ENCODE assay signal across 17 cellular contexts in the genomic region with DNA sequence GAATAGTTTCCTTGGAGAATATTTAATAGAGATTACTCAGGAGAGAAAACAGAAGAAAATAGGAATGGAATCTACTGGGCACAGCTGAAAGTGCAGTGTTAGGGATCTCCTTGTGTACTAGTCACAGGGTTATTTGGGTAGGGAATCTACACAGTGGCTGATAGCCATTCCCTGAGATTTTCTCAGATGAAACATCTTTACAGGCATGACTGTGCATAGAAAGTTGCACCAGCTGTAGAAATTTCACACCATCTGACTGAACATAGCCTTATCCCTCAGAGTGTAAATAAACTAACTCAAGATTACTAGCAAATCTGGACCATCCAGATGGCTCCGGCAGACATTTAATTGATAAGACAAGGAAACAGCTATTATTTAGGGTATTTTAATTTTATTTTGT.
"Had no signal": no experiment of that assay in that cellular context is flagged by ENCODE, and none has a peak within 500 bp of the region (broad histone marks: within the 10 kb centered on the region; RNA-seq: fewer than 3 reads in every experiment).

No MANE protein-coding gene starts in this region.

- H3K27ac ChIP-seq: tibial nerve, vagina had no signal

- DNase-seq: activated CD4-positive, alpha-beta T cell treated with anti-CD3 and anti-CD28 coated beads, Interleukin-2, amount 10 ng/mL, durations not matched to agents 7 days and 5 days; activated CD8-positive, alpha-beta T cell treated with anti-CD3 and anti-CD28 coated beads, Interleukin-2, amount 10 ng/mL, durations not matched to agents 7 days and 5 days; activated naive CD4-positive, alpha-beta T cell treated with Interleukin-2 at 50 U/mL for 16 hours; activated naive CD8-positive, alpha-beta T cell treated with anti-CD3 and anti-CD28 coated beads, Interleukin-2, amount 10 ng/mL, durations not matched to agents 7 days and 5 days; activated T-cell treated with anti-CD3 and anti-CD28 coated beads, Interleukin-2, amount 50 U/mL, for 24 hours; caudate nucleus; foreskin fibroblast; hippocampal formation; midbrain; stimulated activated CD4-positive, alpha-beta T cell treated with anti-CD3 and anti-CD28 coated beads, Interleukin-2, amount 100 ng/mL, for 24 hours; stimulated activated naive CD8-positive, alpha-beta T cell treated with anti-CD3 and anti-CD28 coated beads, Interleukin-15, Interleukin-2, amounts not matched to agents 100 U/mL and 50 U/mL, for 24 hours; substantia nigra had no signal

- ATAC-seq: activated CD4-positive, CD25-positive, alpha-beta regulatory T cell treated with anti-CD3 and anti-CD28 coated beads, Interleukin-2, amount 50 U/mL, for 24 hours; activated CD8-positive, alpha-beta T cell treated with anti-CD3 and anti-CD28 coated beads, Interleukin-2, amount 10 ng/mL, durations not matched to agents 7 days and 5 days; left lobe of liver; stimulated activated naive CD8-positive, alpha-beta T cell treated with anti-CD3 and anti-CD28 coated beads, Interleukin-15, Interleukin-2, amounts not matched to agents 100 U/mL and 50 U/mL, for 24 hours had no signal

- H3K27me3 ChIP-seq: tibial nerve, vagina had no signal

- H3K36me3 ChIP-seq: tibial nerve, vagina had no signal

- H3K4me3 ChIP-seq: lung, tibial nerve, vagina had no signal

- H3K4me1 ChIP-seq: tibial nerve, vagina had no signal

- H3K9me3 ChIP-seq: tibial nerve, vagina had no signal
